Comparison of ENCODE assay signal across 8 cellular contexts in genomic region chr9:121698627-121699270, GRCh38. TPM values are rescaled to one million over a fixed set of nuclear protein-coding genes. Genes with fewer than 3 reads are reported as not detected.
DNase-seq lines count a peak whose midpoint lies in the region; ATAC-seq and TF ChIP-seq lines count a peak whose summit lies in the region.

No MANE protein-coding gene starts in this region.

- peak; percentile 41 for DNase-seq in GM10248 (ENCODE audit: extremely low spot score)
- DNase-seq in activated CD8-positive, alpha-beta memory T cell treated with anti-CD3 and anti-CD28 coated beads, Interleukin-2, amount 10 ng/mL, durations not matched to agents 7 days and 5 days, result peak; percentile 48
- DNase-seq in hepatic stellate cell (ENCODE audit: low spot score), result peak; percentile 52
- DNase-seq in stimulated activated naive CD8-positive, alpha-beta T cell treated with anti-CD3 and anti-CD28 coated beads, Interleukin-15, amount 100 ng/mL, for 72 hours, result no peak
- no peak for DNase-seq in HuH-7 (ENCODE audit: low spot score)
- no peak for DNase-seq in activated T-helper 1 cell treated with anti-CD3 and anti-CD28 coated beads, Interleukin-12 subunit alpha, Interleukin-12 subunit beta, Interleukin-2, Interleukin-4 antibody, amounts not matched to agents 30 ng/mL and 10 ng/mL and 1 ng/mL, durations not matched to agents 14 hours and 24 hours and 36 hours (ENCODE audit: low spot score)

- no peak for TF ChIP-seq CTCF in GM10248 (IDR thresholded peaks at IDR 0.05; ENCODE audit: control extremely low read depth, extremely low read depth, low read depth, missing control alignments)

- POLR2A ChIA-PET in GM10248 (lab: Yijun Ruan, JAX), result no interaction called here

- H3K27me3 Mint-ChIP-seq in activated CD8-positive, alpha-beta memory T cell treated with anti-CD3 and anti-CD28 coated beads, Interleukin-2, amount 10 ng/mL, durations not matched to agents 7 days and 5 days, result peaks cover 60% of the 10 kb centered on the region
- peaks cover 68% of the 10 kb centered on the region for H3K27me3 Mint-ChIP-seq in stimulated activated naive CD8-positive, alpha-beta T cell treated with anti-CD3 and anti-CD28 coated beads, Interleukin-15, amount 100 ng/mL, for 72 hours
- peaks cover 54% of the 10 kb centered on the region for H3K27me3 Mint-ChIP-seq in activated T-helper 1 cell treated with anti-CD3 and anti-CD28 coated beads, Interleukin-12 subunit alpha, Interleukin-12 subunit beta, Interleukin-2, Interleukin-4 antibody, amounts not matched to agents 30 ng/mL and 10 ng/mL and 1 ng/mL, durations not matched to agents 14 hours and 24 hours and 36 hours (ENCODE audit: insufficient read depth)

- no peaks in the 10 kb centered on the region for H3K9me3 Mint-ChIP-seq in activated CD8-positive, alpha-beta memory T cell treated with anti-CD3 and anti-CD28 coated beads, Interleukin-2, amount 10 ng/mL, durations not matched to agents 7 days and 5 days (ENCODE audit: low read depth)
- H3K9me3 Mint-ChIP-seq in stimulated activated naive CD8-positive, alpha-beta T cell treated with anti-CD3 and anti-CD28 coated beads, Interleukin-15, amount 100 ng/mL, for 72 hours, result no peaks in the 10 kb centered on the region
- H3K9me3 Mint-ChIP-seq in activated T-helper 1 cell treated with anti-CD3 and anti-CD28 coated beads, Interleukin-12 subunit alpha, Interleukin-12 subunit beta, Interleukin-2, Interleukin-4 antibody, amounts not matched to agents 30 ng/mL and 10 ng/mL and 1 ng/mL, durations not matched to agents 14 hours and 24 hours and 36 hours, result no peaks in the 10 kb centered on the region

- H3K27ac Mint-ChIP-seq in activated CD8-positive, alpha-beta memory T cell treated with anti-CD3 and anti-CD28 coated beads, Interleukin-2, amount 10 ng/mL, durations not matched to agents 7 days and 5 days, result no peak overlapping the region
- H3K27ac Mint-ChIP-seq in stimulated activated naive CD8-positive, alpha-beta T cell treated with anti-CD3 and anti-CD28 coated beads, Interleukin-15, amount 100 ng/mL, for 72 hours, result no peak overlapping the region
- no peak overlapping the region for H3K27ac Mint-ChIP-seq in activated T-helper 1 cell treated with anti-CD3 and anti-CD28 coated beads, Interleukin-12 subunit alpha, Interleukin-12 subunit beta, Interleukin-2, Interleukin-4 antibody, amounts not matched to agents 30 ng/mL and 10 ng/mL and 1 ng/mL, durations not matched to agents 14 hours and 24 hours and 36 hours

- CTCF ChIA-PET in GM10248 (lab: Yijun Ruan, JAX), result interaction anchor here (0.9 to 5.2 kb wide), 4 partner anchors 11 to 295 kb away, joined by 3 to 25 read pairs (median 10); no protein-coding TSS in a partner anchor
- CTCF ChIA-PET in activated CD8-positive, alpha-beta memory T cell treated with anti-CD3 and anti-CD28 coated beads, Interleukin-2, amount 10 ng/mL, durations not matched to agents 7 days and 5 days (lab: Charles Lee), result interaction anchor here (1.1 to 1.7 kb wide), 3 partner anchors 9 to 394 kb away, joined by 3 to 8 read pairs (median 3); partner anchors contain the start of gene TTLL11

- peak; percentile 12 for ATAC-seq in HG03045 (IDR thresholded peaks at IDR 0.05; ENCODE audit: unreplicated experiment)
- ATAC-seq in activated CD8-positive, alpha-beta memory T cell treated with anti-CD3 and anti-CD28 coated beads, Interleukin-2, amount 10 ng/mL, durations not matched to agents 7 days and 5 days, result peak; percentile 24
- peak; percentile 36 for ATAC-seq in stimulated activated naive CD8-positive, alpha-beta T cell treated with anti-CD3 and anti-CD28 coated beads, Interleukin-15, amount 100 ng/mL, for 72 hours
- ATAC-seq in GM21737 (IDR thresholded peaks at IDR 0.05; ENCODE audit: unreplicated experiment), result no peak

- no peaks in the 10 kb centered on the region for H3K36me3 Mint-ChIP-seq in activated CD8-positive, alpha-beta memory T cell treated with anti-CD3 and anti-CD28 coated beads, Interleukin-2, amount 10 ng/mL, durations not matched to agents 7 days and 5 days
- no peaks in the 10 kb centered on the region for H3K36me3 Mint-ChIP-seq in activated T-helper 1 cell treated with anti-CD3 and anti-CD28 coated beads, Interleukin-12 subunit alpha, Interleukin-12 subunit beta, Interleukin-2, Interleukin-4 antibody, amounts not matched to agents 30 ng/mL and 10 ng/mL and 1 ng/mL, durations not matched to agents 14 hours and 24 hours and 36 hours (ENCODE audit: low read depth)

- intact Hi-C loops in activated T-helper 1 cell treated with anti-CD3 and anti-CD28 coated beads, Interleukin-12 subunit alpha, Interleukin-12 subunit beta, Interleukin-2, Interleukin-4 antibody, amounts not matched to agents 30 ng/mL and 10 ng/mL and 1 ng/mL, durations not matched to agents 14 hours and 24 hours and 36 hours (cut with micrococcal nuclease), result loop anchor here (5.0 kb wide), 1 partner anchor 151 kb away; no protein-coding TSS in a partner anchor

- peaks cover 18% of the 10 kb centered on the region for H3K4me1 Mint-ChIP-seq in activated CD8-positive, alpha-beta memory T cell treated with anti-CD3 and anti-CD28 coated beads, Interleukin-2, amount 10 ng/mL, durations not matched to agents 7 days and 5 days
- H3K4me1 Mint-ChIP-seq in stimulated activated naive CD8-positive, alpha-beta T cell treated with anti-CD3 and anti-CD28 coated beads, Interleukin-15, amount 100 ng/mL, for 72 hours, result peaks cover 8% of the 10 kb centered on the region
- peaks cover 6% of the 10 kb centered on the region for H3K4me1 Mint-ChIP-seq in activated T-helper 1 cell treated with anti-CD3 and anti-CD28 coated beads, Interleukin-12 subunit alpha, Interleukin-12 subunit beta, Interleukin-2, Interleukin-4 antibody, amounts not matched to agents 30 ng/mL and 10 ng/mL and 1 ng/mL, durations not matched to agents 14 hours and 24 hours and 36 hours (ENCODE audit: low read depth)

- no peak overlapping the region for H3K4me3 Mint-ChIP-seq in activated CD8-positive, alpha-beta memory T cell treated with anti-CD3 and anti-CD28 coated beads, Interleukin-2, amount 10 ng/mL, durations not matched to agents 7 days and 5 days
- peak overlapping the region; percentile 62 to 74 for H3K4me3 Mint-ChIP-seq in stimulated activated naive CD8-positive, alpha-beta T cell treated with anti-CD3 and anti-CD28 coated beads, Interleukin-15, amount 100 ng/mL, for 72 hours
- no peak overlapping the region for H3K4me3 Mint-ChIP-seq in activated T-helper 1 cell treated with anti-CD3 and anti-CD28 coated beads, Interleukin-12 subunit alpha, Interleukin-12 subunit beta, Interleukin-2, Interleukin-4 antibody, amounts not matched to agents 30 ng/mL and 10 ng/mL and 1 ng/mL, durations not matched to agents 14 hours and 24 hours and 36 hours

RNA-seq across cellular contexts. Expression of gene DAB2IP, which starts 47.3 kb away (rescaled TPM):
- under 1 TPM; 0.07 to 0.18 TPM for total RNA-seq in activated CD8-positive, alpha-beta memory T cell treated with anti-CD3 and anti-CD28 coated beads, Interleukin-2, amount 10 ng/mL, durations not matched to agents 7 days and 5 days
- total RNA-seq in activated T-helper 1 cell treated with anti-CD3 and anti-CD28 coated beads, Interleukin-12 subunit alpha, Interleukin-12 subunit beta, Interleukin-2, Interleukin-4 antibody, amounts not matched to agents 30 ng/mL and 10 ng/mL and 1 ng/mL, durations not matched to agents 14 hours and 24 hours and 36 hours, result 0.05 TPM in 1 of 2 replicates, not detected in the other

Comparison
In these comparisons a context has a peak if more than half of its experiments do, and no peak if none do; other contexts are left out.
1. DNase-seq: peak in GM10248 (single experiment), activated CD8-positive, alpha-beta memory T cell treated with anti-CD3 and anti-CD28 coated beads, Interleukin-2, amount 10 ng/mL, durations not matched to agents 7 days and 5 days (single experiment) and hepatic stellate cell (single experiment); none in stimulated activated naive CD8-positive, alpha-beta T cell treated with anti-CD3 and anti-CD28 coated beads, Interleukin-15, amount 100 ng/mL, for 72 hours (0 of 2), HuH-7 (single experiment) and activated T-helper 1 cell treated with anti-CD3 and anti-CD28 coated beads, Interleukin-12 subunit alpha, Interleukin-12 subunit beta, Interleukin-2, Interleukin-4 antibody, amounts not matched to agents 30 ng/mL and 10 ng/mL and 1 ng/mL, durations not matched to agents 14 hours and 24 hours and 36 hours (single experiment).
2. H3K4me3 Mint-ChIP-seq: peak in stimulated activated naive CD8-positive, alpha-beta T cell treated with anti-CD3 and anti-CD28 coated beads, Interleukin-15, amount 100 ng/mL, for 72 hours (2 of 2); none in activated CD8-positive, alpha-beta memory T cell treated with anti-CD3 and anti-CD28 coated beads, Interleukin-2, amount 10 ng/mL, durations not matched to agents 7 days and 5 days (single experiment) and activated T-helper 1 cell treated with anti-CD3 and anti-CD28 coated beads, Interleukin-12 subunit alpha, Interleukin-12 subunit beta, Interleukin-2, Interleukin-4 antibody, amounts not matched to agents 30 ng/mL and 10 ng/mL and 1 ng/mL, durations not matched to agents 14 hours and 24 hours and 36 hours (single experiment).